Comparison of ENCODE assay signal across 9 cellular contexts in genomic region chr13:20567881-20568528, GRCh38. TPM values are rescaled to one million over a fixed set of nuclear protein-coding genes. Genes with fewer than 3 reads are reported as not detected.
A peak's percentile ranks its signal among the peaks of the same experiment; 100 is the strongest.
DNase-seq lines count a peak whose midpoint lies in the region; ATAC-seq and TF ChIP-seq lines count a peak whose summit lies in the region.
"Had no signal": no experiment of that assay in that cellular context is flagged by ENCODE, and none has a peak within 500 bp of the region (broad histone marks: within the 10 kb centered on the region; RNA-seq: fewer than 3 reads in every experiment).

No MANE protein-coding gene starts in this region.

- H3K4me3 ChIP-seq in DOHH2 (ENCODE audit: low read length) (peak overlapping the region; percentile 98), Panc1 (ENCODE audit: low read depth in 2 of 2, low read length in 2 of 2) (peak overlapping the region; percentile 64 to 83), epithelial cell of proximal tubule (ENCODE audit: low read depth, low read length) (peak overlapping the region; percentile 73), parathyroid adenoma (ENCODE audit: low read depth, low read length) (peak overlapping the region; percentile 67)

- DNase-seq in Panc1 (ENCODE audit: low read depth, low spot score) (no peak), epithelial cell of proximal tubule (ENCODE audit: low read depth) (no peak), DMS79 (lab: John Stamatoyannopoulos, UW) (no peak), NCI-H187 treated with DMSO at 0.1 percent for 48 hours (lab: John Stamatoyannopoulos, UW) (no peak), OCI-M2 (lab: John Stamatoyannopoulos, UW; ENCODE audit: unreplicated experiment) (no peak), SK-N-DZ (ENCODE audit: low spot score) (no peak)

- peak overlapping the region; percentile 94 for H2AFZ ChIP-seq in parathyroid adenoma

- H4K20me1 ChIP-seq in DOHH2 (ENCODE audit: control insufficient read depth, insufficient read depth, low read depth, low read length) = no peaks in the 10 kb centered on the region

- TSS peak; percentile 90 for BruUV-seq in Panc1 (replicated peaks; lab: Mats Ljungman, UMichigan)

- H3K27me3 ChIP-seq in DOHH2 (ENCODE audit: control insufficient read depth, low read length) (no peaks in the 10 kb centered on the region), Panc1 (ENCODE audit: control insufficient read depth, insufficient read depth, low read length) (no peaks in the 10 kb centered on the region), parathyroid adenoma (ENCODE audit: control insufficient read depth, insufficient read depth, low read length) (no peaks in the 10 kb centered on the region)
- H3K27me3 ChIP-seq: foreskin keratinocyte had no signal

- intact Hi-C loops in Panc1 (cut with micrococcal nuclease; ENCODE audit: unreplicated experiment) = no loop called here

- no peak overlapping the region for H3K9ac ChIP-seq in parathyroid adenoma

- H3K9me2 ChIP-seq in DOHH2 (replicated peaks; ENCODE audit: control insufficient read depth, low read length) = no peaks in the 10 kb centered on the region

- H3K4me2 ChIP-seq in DOHH2 (ENCODE audit: low read length) = peak overlapping the region; percentile 98
- H3K4me2 ChIP-seq in parathyroid adenoma (ENCODE audit: low read length) = peak overlapping the region; percentile 62

- ATAC-seq in Panc1 = no peak

- POLR2A ChIA-PET in Panc1 (lab: Charles Lee) = interaction anchor here (0.6 kb wide), 1 partner anchor 24 kb away, joined by 3 read pairs; no protein-coding TSS in a partner anchor

- in situ Hi-C loops in Panc1 (cut with HindIII; ENCODE audit: low pct_unique_long_range_greater_than_20kb, low sequenced_read_pairs) = no loop called here

- peaks cover 13% of the 10 kb centered on the region; the same call in 1 of the 2 replicates for H3K9me3 ChIP-seq in DOHH2 (ENCODE audit: control insufficient read depth, insufficient read depth, low read length)
- H3K9me3 ChIP-seq in Panc1 (ENCODE audit: control insufficient read depth, insufficient read depth, low read depth, low read length) = peaks cover 2% of the 10 kb centered on the region; the same call in 1 of the 2 replicates
- H3K9me3 ChIP-seq in parathyroid adenoma (ENCODE audit: control insufficient read depth, low read length) = no peaks in the 10 kb centered on the region

- peaks cover 11% of the 10 kb centered on the region for H3K79me2 ChIP-seq in DOHH2 (ENCODE audit: control insufficient read depth, low read length)
- H3K79me2 ChIP-seq in parathyroid adenoma = peaks cover 3% of the 10 kb centered on the region

- H3K4me1 ChIP-seq in DOHH2 (ENCODE audit: control insufficient read depth, low read length) (peaks cover 12% of the 10 kb centered on the region), Panc1 (ENCODE audit: control insufficient read depth, insufficient read depth, low read length) (0 out of 2 replicates have a peak, but pooled peaks cover 4% of the 10 kb centered on the region), parathyroid adenoma (peaks cover 2% of the 10 kb centered on the region)
- H3K4me1 ChIP-seq: foreskin keratinocyte had no signal

- TF ChIP-seq CTCF in DOHH2 (IDR thresholded peaks at IDR 0.05; ENCODE audit: low read depth, low read length, poor library complexity, severe bottlenecking) = no peak
- TF ChIP-seq CTCF in Panc1 (IDR thresholded peaks at IDR 0.05) = no peak
- TF ChIP-seq CTCF in epithelial cell of proximal tubule (conservative IDR thresholded peaks at IDR 0.05; ENCODE audit: low read depth, low read length) = no peak
- no peak for TF ChIP-seq CTCF in parathyroid adenoma (IDR thresholded peaks at IDR 0.05)

- H3K36me3 ChIP-seq in DOHH2 (ENCODE audit: control insufficient read depth, low read length) = no peaks in the 10 kb centered on the region
- peaks cover 2% of the 10 kb centered on the region; the same call in 1 of the 2 replicates for H3K36me3 ChIP-seq in Panc1 (ENCODE audit: control insufficient read depth, insufficient read depth, low read length)
- no peaks in the 10 kb centered on the region for H3K36me3 ChIP-seq in parathyroid adenoma (ENCODE audit: control insufficient read depth, insufficient read depth, low read length)

- H3K27ac ChIP-seq in DOHH2 (ENCODE audit: low read depth, low read length) (peak overlapping the region; percentile 58), Panc1 (ENCODE audit: low read length) (peak overlapping the region; percentile 95), parathyroid adenoma (peak overlapping the region; percentile 95)

- CTCF ChIA-PET in Panc1 (lab: Charles Lee) = no interaction called here

- H3F3A ChIP-seq in DOHH2 (ENCODE audit: control insufficient read depth, insufficient read depth) = peaks cover 2% of the 10 kb centered on the region; the same call in 1 of the 2 replicates

RNA-seq across cellular contexts. Expression of gene IFT88, which starts 1.0 kb away (rescaled TPM):
- total RNA-seq in Panc1 (2021; ENCODE audit: unreplicated experiment) (12.3 TPM), epithelial cell of proximal tubule (9.3 and 15.2 TPM in 2 replicates)
- polyA plus RNA-seq in Panc1 (2012; ENCODE audit: insufficient read length) = 10.6 TPM
- 12.6 and 12.8 TPM in 2 replicates for polyA plus RNA-seq in SK-N-DZ (2014; cell fraction: cytosol; rRNA removed)
- polyA plus RNA-seq in SK-N-DZ (2014; cell fraction: nucleus; rRNA removed) = 25.1 and 27.3 TPM in 2 replicates

RNA-seq across cellular contexts. Expression of gene CRYL1, which starts 42.3 kb away (rescaled TPM):
- 13.4 TPM for total RNA-seq in Panc1 (2021; ENCODE audit: unreplicated experiment)
- 18.9 TPM for polyA plus RNA-seq in Panc1 (2012; ENCODE audit: insufficient read length)
- 18.7 and 41.3 TPM in 2 replicates for total RNA-seq in epithelial cell of proximal tubule
- polyA plus RNA-seq in SK-N-DZ (2014; cell fraction: cytosol; rRNA removed) = 0.25 and 0.67 TPM in 2 replicates
- polyA plus RNA-seq in SK-N-DZ (2014; cell fraction: nucleus; rRNA removed) = 0.19 and 0.60 TPM in 2 replicates
